ENCODE assay signal across 14 cellular contexts in genomic region chr20:13286052-13286451, GRCh38.
DNase-seq lines count a peak whose midpoint lies in the region; ATAC-seq and TF ChIP-seq lines count a peak whose summit lies in the region.
"Had no signal": no experiment of that assay in that cellular context is flagged by ENCODE, and none has a peak within 500 bp of the region (broad histone marks: within the 10 kb centered on the region; RNA-seq: fewer than 3 reads in every experiment).

No MANE protein-coding gene starts in this region.

- peak overlapping the region; percentile 60 for H3K27ac ChIP-seq in RWPE1
- H3K27ac ChIP-seq in breast epithelium, result peak overlapping the region; percentile 71
- H3K27ac ChIP-seq in foreskin keratinocyte, result peak overlapping the region; percentile 85
- H3K27ac ChIP-seq in thyroid gland, result peak overlapping the region in 2 of 3 donors; percentile 71 to 77
- H3K27ac ChIP-seq: BLaER1 treated with 17β-estradiol and CSF1 and Interleukin-3, amounts not matched to agents 10 nM and 100 nM had no signal

- H3K27ac Mint-ChIP-seq in T-helper 17 cell, result no peak overlapping the region
- H3K27ac Mint-ChIP-seq: CD4-positive, CD25-positive, alpha-beta regulatory T cell; HFFc6 had no signal

- no peak for DNase-seq in RWPE1 (ENCODE audit: low spot score)
- no peak for DNase-seq in breast epithelium (ENCODE audit: low spot score in 2 of 2)
- peak in 1 of 2 donors; percentile 83 for DNase-seq in foreskin keratinocyte
- DNase-seq in thyroid gland, result peak; percentile 45 to 56
- DNase-seq in SIG-M5 treated with dmso at 0.1 percent for 504 hours (lab: John Stamatoyannopoulos, UW; ENCODE audit: unreplicated experiment), result no peak
- DNase-seq in COR-L47 (lab: John Stamatoyannopoulos, UW), result no peak
- DNase-seq in T-helper 17 cell, result no peak
- DNase-seq: Calu3; CD4-positive, CD25-positive, alpha-beta regulatory T cell; DMS 273 treated with DMSO at 0.1 percent for 48 hours; HCEC 1CT; HFFc6 had no signal

- H3K36me3 Mint-ChIP-seq in T-helper 17 cell (ENCODE audit: low read depth), result peaks cover 7% of the 10 kb centered on the region
- H3K36me3 Mint-ChIP-seq: CD4-positive, CD25-positive, alpha-beta regulatory T cell had no signal

- H3K4me1 ChIP-seq in breast epithelium (no peaks in the 10 kb centered on the region), foreskin keratinocyte (peaks cover 30% of the 10 kb centered on the region), thyroid gland (peaks cover 13 to 21% of the 10 kb centered on the region in 2 donors)
- H3K4me1 ChIP-seq: A549 had no signal

- TF ChIP-seq POLR2A in breast epithelium (IDR thresholded peaks at IDR 0.05) (no peak), thyroid gland (IDR thresholded peaks at IDR 0.05) (no peak)

- H3K9me3 ChIP-seq in breast epithelium (no peaks in the 10 kb centered on the region), thyroid gland (no peaks in the 10 kb centered on the region), T-helper 17 cell (ENCODE audit: control insufficient read depth, low read length, poor library complexity, severe bottlenecking) (no peaks in the 10 kb centered on the region)
- H3K9me3 ChIP-seq: A549; BLaER1 treated with 17β-estradiol and CSF1 and Interleukin-3, amounts not matched to agents 10 nM and 100 nM had no signal

- H3K4me3 ChIP-seq in breast epithelium (no peak overlapping the region), thyroid gland (replicated peaks in 1 of 3) (no peak overlapping the region)
- H3K4me3 ChIP-seq: A549; BLaER1 treated with 17β-estradiol and CSF1 and Interleukin-3, amounts not matched to agents 10 nM and 100 nM had no signal

- no peak for TF ChIP-seq CTCF in RWPE1 (conservative IDR thresholded peaks at IDR 0.05; ENCODE audit: low read depth)
- no peak for TF ChIP-seq CTCF in breast epithelium (IDR thresholded peaks at IDR 0.05)
- no peak for TF ChIP-seq CTCF in foreskin keratinocyte (conservative IDR thresholded peaks at IDR 0.05)
- no peak for TF ChIP-seq CTCF in thyroid gland (IDR thresholded peaks at IDR 0.05)

- CTCF ChIA-PET in RWPE1 (lab: Yijun Ruan, JAX), result interaction anchor here (0.8 to 1.0 kb wide), 4 partner anchors 16 to 1748 kb away, joined by 3 to 4 read pairs (median 3); no protein-coding TSS in a partner anchor

- POLR2A ChIA-PET in RWPE1 (lab: Yijun Ruan, JAX; ENCODE audit: low non-redundant PET), result no interaction called here

- intact Hi-C loops in breast epithelium (cut with DNase I; ENCODE audit: low total_unique reads), result no loop called here
- intact Hi-C loops in thyroid gland (cut with DNase I), result no loop called here

- H3K27me3 ChIP-seq in breast epithelium (no peaks in the 10 kb centered on the region), foreskin keratinocyte (no peaks in the 10 kb centered on the region), thyroid gland (no peaks in the 10 kb centered on the region)
- H3K27me3 ChIP-seq: BLaER1 treated with 17β-estradiol and CSF1 and Interleukin-3, amounts not matched to agents 10 nM and 100 nM had no signal

- H3K36me3 ChIP-seq in breast epithelium, result no peaks in the 10 kb centered on the region
- H3K36me3 ChIP-seq in thyroid gland, result peaks cover 12 to 28% of the 10 kb centered on the region in 2 donors
- H3K36me3 ChIP-seq: BLaER1 treated with 17β-estradiol and CSF1 and Interleukin-3, amounts not matched to agents 10 nM and 100 nM had no signal

- peak; percentile 66 for ATAC-seq in foreskin keratinocyte
- no peak for ATAC-seq in T-helper 17 cell
- ATAC-seq: A549 had no signal

- no peak overlapping the region for H3K4me3 Mint-ChIP-seq in T-helper 17 cell
- H3K4me3 Mint-ChIP-seq: CD4-positive, CD25-positive, alpha-beta regulatory T cell; HFFc6 had no signal

- H3K27me3 Mint-ChIP-seq in T-helper 17 cell, result no peaks in the 10 kb centered on the region
- H3K27me3 Mint-ChIP-seq: CD4-positive, CD25-positive, alpha-beta regulatory T cell had no signal

- 47 to 50% methylated on average over 5 of the region's 5 CpGs for WGBS in thyroid gland, 2 donors

- H3K4me1 Mint-ChIP-seq in T-helper 17 cell, result peaks cover 5% of the 10 kb centered on the region
- H3K4me1 Mint-ChIP-seq: CD4-positive, CD25-positive, alpha-beta regulatory T cell had no signal

Comparison
In these comparisons a context has a peak if more than half of its experiments do, and no peak if none do; other contexts are left out.
1. DNase-seq: peak in thyroid gland (2 of 2); none in RWPE1 (single experiment), breast epithelium (0 of 2), SIG-M5 treated with dmso at 0.1 percent for 504 hours (single experiment), COR-L47 (single experiment) and T-helper 17 cell (0 of 3).
2. Peak in every context shown above with its lines, with median percentiles within 50 percentile points of each other: H3K27ac ChIP-seq.